Comparison of ENCODE assay signal across 8 cellular contexts in genomic region chr2:174688079-174688478, GRCh38.
DNase-seq lines count a peak whose midpoint lies in the region; ATAC-seq, FAIRE-seq and TF ChIP-seq lines count a peak whose summit lies in the region.

No MANE protein-coding gene starts in this region.

- TF ChIP-seq POLR2A in GM12891 (IDR thresholded peaks at IDR 0.05; ENCODE audit: low read depth, low read length) = no peak

- FAIRE-seq in GM12891 (lab: Jason Lieb, UNC) = no peak

- H3K27ac ChIP-seq in 22Rv1 = no peak overlapping the region

- DNase-seq in GM12865 (ENCODE audit: low read depth) = peak; percentile 46
- DNase-seq in NOMO-1 treated with DMSO at 0.1 percent for 48 hours (lab: John Stamatoyannopoulos, UW; ENCODE audit: unreplicated experiment) = peak; percentile 79
- DNase-seq in epithelial cell of esophagus (ENCODE audit: low read depth) = peak; percentile 54
- no peak for DNase-seq in stimulated activated naive CD8-positive, alpha-beta T cell treated with anti-CD3 and anti-CD28 coated beads, Interleukin-15, Interleukin-2, amounts not matched to agents 100 U/mL and 50 U/mL, for 24 hours
- DNase-seq in pons (ENCODE audit: low spot score) = no peak
- no peak for DNase-seq in GM12891 (ENCODE audit: insufficient read length, low spot score)

- TF ChIP-seq CTCF in 22Rv1 (IDR thresholded peaks at IDR 0.05) (peak; percentile 42), GM12865 (IDR thresholded peaks at IDR 0.05; ENCODE audit: insufficient read depth, low read depth, low read length, missing control alignments) (peak; percentile 34), epithelial cell of esophagus (IDR thresholded peaks at IDR 0.05; ENCODE audit: insufficient read depth, low read depth, low read length, missing control alignments) (peak; percentile 38)

- H3K4me3 ChIP-seq in GM12865 (ENCODE audit: low read depth, low read length) (no peak overlapping the region), epithelial cell of esophagus (ENCODE audit: low read length) (no peak overlapping the region)

- peak; percentile 37 for ATAC-seq in stimulated activated naive CD8-positive, alpha-beta T cell treated with anti-CD3 and anti-CD28 coated beads, Interleukin-15, Interleukin-2, amounts not matched to agents 100 U/mL and 50 U/mL, for 24 hours
- ATAC-seq in GM21528 (IDR thresholded peaks at IDR 0.05; ENCODE audit: low FRiP score, unreplicated experiment) = no peak

TF ChIP-seq in GM12891, 5 proteins besides CTCF, POLR2A, EP300 and RAD21:
- TF ChIP-seq POLR2AphosphoS5 (IDR thresholded peaks at IDR 0.05; ENCODE audit: low read depth, low read length) (no peak), POU2F2 (IDR thresholded peaks at IDR 0.05; ENCODE audit: low read depth, low read length) (no peak), SPI1 (IDR thresholded peaks at IDR 0.05; ENCODE audit: low read depth, low read length) (no peak), PAX5 (IDR thresholded peaks at IDR 0.05; ENCODE audit: insufficient read depth, low read length, severe bottlenecking) (no peak)

Comparison
In these comparisons a context has a peak if more than half of its experiments do, and no peak if none do; other contexts are left out.
1. DNase-seq: peak in GM12865 (single experiment), NOMO-1 treated with DMSO at 0.1 percent for 48 hours (single experiment) and epithelial cell of esophagus (single experiment); none in stimulated activated naive CD8-positive, alpha-beta T cell treated with anti-CD3 and anti-CD28 coated beads, Interleukin-15, Interleukin-2, amounts not matched to agents 100 U/mL and 50 U/mL, for 24 hours (single experiment), pons (single experiment) and GM12891 (single experiment).
2. Peak in every context shown above with its lines, with median percentiles within 50 percentile points of each other: CTCF ChIP-seq.